Comparison of ENCODE assay signal across 8 cellular contexts in genomic region chr3:115512565-115513410, GRCh38.
DNase-seq lines count a peak whose midpoint lies in the region; ATAC-seq and TF ChIP-seq lines count a peak whose summit lies in the region.

No MANE protein-coding gene starts in this region.

- TF ChIP-seq CTCF in foreskin keratinocyte (conservative IDR thresholded peaks at IDR 0.05) (no peak), neural crest cell (conservative IDR thresholded peaks at IDR 0.05) (no peak)

- intact Hi-C loops in activated T-helper 1 cell treated with anti-CD3 and anti-CD28 coated beads, Interleukin-12 subunit alpha, Interleukin-12 subunit beta, Interleukin-2, Interleukin-4 antibody, amounts not matched to agents 30 ng/mL and 10 ng/mL and 1 ng/mL, durations not matched to agents 14 hours and 24 hours and 36 hours (cut with micrococcal nuclease), result no loop called here

- H3K4me1 ChIP-seq in foreskin keratinocyte, result peaks cover 7% of the 10 kb centered on the region

- peaks cover 30% of the 10 kb centered on the region for H3K27me3 Mint-ChIP-seq in activated T-helper 1 cell treated with anti-CD3 and anti-CD28 coated beads, Interleukin-12 subunit alpha, Interleukin-12 subunit beta, Interleukin-2, Interleukin-4 antibody, amounts not matched to agents 30 ng/mL and 10 ng/mL and 1 ng/mL, durations not matched to agents 14 hours and 24 hours and 36 hours (ENCODE audit: insufficient read depth)
- no peaks in the 10 kb centered on the region for H3K27me3 Mint-ChIP-seq in neural crest cell (ENCODE audit: low read depth)

- DNase-seq in stimulated activated CD4-positive, alpha-beta T cell treated with anti-CD3 and anti-CD28 coated beads, Interleukin-2, amount 100 ng/mL, for 24 hours, result peak; percentile 8 to 18
- no peak for DNase-seq in stimulated activated CD4-positive, alpha-beta T cell treated with anti-CD3 and anti-CD28 coated beads, Interleukin-12 subunit alpha, Interleukin-12 subunit beta, amount 100 ng/mL, for 4 hours
- peak; percentile 74 for DNase-seq in NCI-H2171 (lab: John Stamatoyannopoulos, UW)
- no peak for DNase-seq in activated T-helper 1 cell treated with anti-CD3 and anti-CD28 coated beads, Interleukin-12 subunit alpha, Interleukin-12 subunit beta, Interleukin-2, Interleukin-4 antibody, amounts not matched to agents 30 ng/mL and 10 ng/mL and 1 ng/mL, durations not matched to agents 14 hours and 24 hours and 36 hours (ENCODE audit: low spot score)
- peak in 1 of 2 donors; percentile 46 for DNase-seq in foreskin keratinocyte
- peak; percentile 46 for DNase-seq in neural crest cell (ENCODE audit: low read depth, low spot score)
- no peak for DNase-seq in GM19238 (ENCODE audit: insufficient read length, low spot score)

- no peak overlapping the region for H3K27ac ChIP-seq in foreskin keratinocyte

- H3K36me3 Mint-ChIP-seq in activated T-helper 1 cell treated with anti-CD3 and anti-CD28 coated beads, Interleukin-12 subunit alpha, Interleukin-12 subunit beta, Interleukin-2, Interleukin-4 antibody, amounts not matched to agents 30 ng/mL and 10 ng/mL and 1 ng/mL, durations not matched to agents 14 hours and 24 hours and 36 hours (ENCODE audit: low read depth), result no peaks in the 10 kb centered on the region
- H3K36me3 Mint-ChIP-seq in neural crest cell (ENCODE audit: low read depth), result peaks cover 5% of the 10 kb centered on the region

- H3K4me1 Mint-ChIP-seq in activated T-helper 1 cell treated with anti-CD3 and anti-CD28 coated beads, Interleukin-12 subunit alpha, Interleukin-12 subunit beta, Interleukin-2, Interleukin-4 antibody, amounts not matched to agents 30 ng/mL and 10 ng/mL and 1 ng/mL, durations not matched to agents 14 hours and 24 hours and 36 hours (ENCODE audit: low read depth), result peaks cover 25% of the 10 kb centered on the region
- H3K4me1 Mint-ChIP-seq in neural crest cell, result peaks cover 54% of the 10 kb centered on the region

- ATAC-seq in foreskin keratinocyte, result peak; percentile 68
- no peak for ATAC-seq in GM19467 (IDR thresholded peaks at IDR 0.05; ENCODE audit: unreplicated experiment)

- H3K4me3 Mint-ChIP-seq in activated T-helper 1 cell treated with anti-CD3 and anti-CD28 coated beads, Interleukin-12 subunit alpha, Interleukin-12 subunit beta, Interleukin-2, Interleukin-4 antibody, amounts not matched to agents 30 ng/mL and 10 ng/mL and 1 ng/mL, durations not matched to agents 14 hours and 24 hours and 36 hours, result peak overlapping the region; percentile 71
- peak overlapping the region; percentile 93 for H3K4me3 Mint-ChIP-seq in neural crest cell

- no peaks in the 10 kb centered on the region for H3K9me3 Mint-ChIP-seq in activated T-helper 1 cell treated with anti-CD3 and anti-CD28 coated beads, Interleukin-12 subunit alpha, Interleukin-12 subunit beta, Interleukin-2, Interleukin-4 antibody, amounts not matched to agents 30 ng/mL and 10 ng/mL and 1 ng/mL, durations not matched to agents 14 hours and 24 hours and 36 hours
- H3K9me3 Mint-ChIP-seq in neural crest cell, result no peaks in the 10 kb centered on the region

- peaks cover 23% of the 10 kb centered on the region for H3K27me3 ChIP-seq in foreskin keratinocyte

- no peak overlapping the region for H3K27ac Mint-ChIP-seq in activated T-helper 1 cell treated with anti-CD3 and anti-CD28 coated beads, Interleukin-12 subunit alpha, Interleukin-12 subunit beta, Interleukin-2, Interleukin-4 antibody, amounts not matched to agents 30 ng/mL and 10 ng/mL and 1 ng/mL, durations not matched to agents 14 hours and 24 hours and 36 hours
- H3K27ac Mint-ChIP-seq in neural crest cell (ENCODE audit: unreplicated experiment), result peak overlapping the region; percentile 97

Comparison
In these comparisons a context has a peak if more than half of its experiments do, and no peak if none do; other contexts are left out.
1. DNase-seq: peak in stimulated activated CD4-positive, alpha-beta T cell treated with anti-CD3 and anti-CD28 coated beads, Interleukin-2, amount 100 ng/mL, for 24 hours (2 of 2), NCI-H2171 (single experiment) and neural crest cell (single experiment); none in stimulated activated CD4-positive, alpha-beta T cell treated with anti-CD3 and anti-CD28 coated beads, Interleukin-12 subunit alpha, Interleukin-12 subunit beta, amount 100 ng/mL, for 4 hours (single experiment), activated T-helper 1 cell treated with anti-CD3 and anti-CD28 coated beads, Interleukin-12 subunit alpha, Interleukin-12 subunit beta, Interleukin-2, Interleukin-4 antibody, amounts not matched to agents 30 ng/mL and 10 ng/mL and 1 ng/mL, durations not matched to agents 14 hours and 24 hours and 36 hours (single experiment) and GM19238 (single experiment).